ENCODE assay signal across 17 cellular contexts in the genomic region with DNA sequence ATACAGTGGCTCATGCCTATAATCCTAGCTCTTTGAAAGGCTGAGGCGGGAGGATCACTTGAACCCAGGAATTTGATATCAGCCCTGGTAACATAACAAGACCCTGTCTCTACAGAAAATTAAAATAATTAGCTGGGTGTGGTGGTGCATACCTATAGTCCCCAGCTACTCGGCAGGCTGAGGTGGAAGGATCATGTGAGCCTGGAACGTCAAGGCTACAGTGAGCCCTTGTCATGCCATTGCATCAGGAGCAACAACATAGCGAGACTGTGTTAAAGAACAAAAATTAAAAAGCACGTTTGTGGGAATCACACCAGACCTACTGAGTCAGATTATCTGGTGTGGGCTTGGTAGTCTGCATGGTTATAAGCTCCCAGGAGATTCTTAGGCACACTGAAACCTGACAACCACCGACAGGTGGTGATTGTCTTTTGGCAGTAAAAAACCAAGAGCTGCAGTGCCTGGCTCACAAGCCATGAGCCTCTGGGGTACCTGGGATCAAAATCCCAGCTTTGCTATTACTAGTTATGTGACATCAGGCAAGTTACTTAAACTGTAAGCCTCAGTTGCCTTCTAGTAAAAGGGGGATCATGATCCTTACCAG.
"Had no signal": no experiment of that assay in that cellular context is flagged by ENCODE, and none has a peak within 500 bp of the region (broad histone marks: within the 10 kb centered on the region; RNA-seq: fewer than 3 reads in every experiment).

No MANE protein-coding gene starts in this region.

- H3K9me3 ChIP-seq: lower lobe of right lung, tibial artery had no signal

- DNase-seq: activated CD4-positive, alpha-beta T cell treated with anti-CD3 and anti-CD28 coated beads, Interleukin-2, amount 10 ng/mL, durations not matched to agents 7 days and 5 days; activated CD8-positive, alpha-beta T cell treated with anti-CD3 and anti-CD28 coated beads, Interleukin-2, amount 10 ng/mL, durations not matched to agents 7 days and 5 days; activated naive CD4-positive, alpha-beta T cell treated with anti-CD3 and anti-CD28 coated beads for 36 hours; activated T-cell treated with anti-CD3 and anti-CD28 coated beads, Interleukin-2, amount 50 U/mL, for 24 hours; brain microvascular endothelial cell; central memory CD4-positive, alpha-beta T cell; foreskin melanocyte; islet precursor cell; lower lobe of right lung; midbrain; nephron progenitor cell; stimulated activated naive CD8-positive, alpha-beta T cell treated with anti-CD3 and anti-CD28 coated beads, Interleukin-15, Interleukin-2, amounts not matched to agents 100 U/mL and 50 U/mL, for 24 hours; T1000 had no signal

- H3K27me3 ChIP-seq: brain microvascular endothelial cell, tibial artery had no signal

- H3K27ac ChIP-seq: brain microvascular endothelial cell, coronary artery, lower lobe of right lung, tibial artery had no signal

- H3K36me3 ChIP-seq: brain microvascular endothelial cell, lower lobe of right lung, tibial artery had no signal

- FAIRE-seq: endometrium, urothelium cell line had no signal

- H3K4me3 ChIP-seq: coronary artery, lower lobe of right lung, tibial artery had no signal
